Comparison of ENCODE assay signal across 1 cellular context in the genomic region with DNA sequence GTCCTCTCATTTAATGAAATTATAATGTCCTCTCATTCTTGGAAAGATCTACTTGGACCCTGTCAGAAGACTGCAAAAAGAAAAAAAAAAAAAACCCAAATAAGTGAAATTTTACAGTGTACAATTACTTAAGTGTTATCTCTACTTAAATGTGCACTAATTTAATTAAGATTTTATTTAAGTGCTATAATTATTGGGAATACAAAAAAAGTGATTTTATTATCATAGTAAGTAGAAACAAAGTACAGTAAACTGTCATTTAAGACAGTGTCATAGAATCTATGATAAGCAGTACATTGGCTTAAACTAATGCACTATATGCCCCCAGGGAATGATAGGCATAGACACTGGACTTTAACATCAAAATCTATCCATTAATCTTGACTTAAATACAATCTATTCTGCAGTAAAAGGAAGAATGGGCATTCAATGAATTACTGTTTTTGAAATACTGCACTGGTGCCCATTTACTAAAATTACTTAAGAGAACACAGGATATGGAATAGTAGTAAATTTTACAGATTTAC.
TF ChIP-seq lines count a peak whose summit lies in the region.

No MANE protein-coding gene starts in this region.

TF ChIP-seq in GM23338, 12 proteins besides CTCF, POLR2A, EP300 and RAD21 (continued from another document):
- TF ChIP-seq, protein P1, sequence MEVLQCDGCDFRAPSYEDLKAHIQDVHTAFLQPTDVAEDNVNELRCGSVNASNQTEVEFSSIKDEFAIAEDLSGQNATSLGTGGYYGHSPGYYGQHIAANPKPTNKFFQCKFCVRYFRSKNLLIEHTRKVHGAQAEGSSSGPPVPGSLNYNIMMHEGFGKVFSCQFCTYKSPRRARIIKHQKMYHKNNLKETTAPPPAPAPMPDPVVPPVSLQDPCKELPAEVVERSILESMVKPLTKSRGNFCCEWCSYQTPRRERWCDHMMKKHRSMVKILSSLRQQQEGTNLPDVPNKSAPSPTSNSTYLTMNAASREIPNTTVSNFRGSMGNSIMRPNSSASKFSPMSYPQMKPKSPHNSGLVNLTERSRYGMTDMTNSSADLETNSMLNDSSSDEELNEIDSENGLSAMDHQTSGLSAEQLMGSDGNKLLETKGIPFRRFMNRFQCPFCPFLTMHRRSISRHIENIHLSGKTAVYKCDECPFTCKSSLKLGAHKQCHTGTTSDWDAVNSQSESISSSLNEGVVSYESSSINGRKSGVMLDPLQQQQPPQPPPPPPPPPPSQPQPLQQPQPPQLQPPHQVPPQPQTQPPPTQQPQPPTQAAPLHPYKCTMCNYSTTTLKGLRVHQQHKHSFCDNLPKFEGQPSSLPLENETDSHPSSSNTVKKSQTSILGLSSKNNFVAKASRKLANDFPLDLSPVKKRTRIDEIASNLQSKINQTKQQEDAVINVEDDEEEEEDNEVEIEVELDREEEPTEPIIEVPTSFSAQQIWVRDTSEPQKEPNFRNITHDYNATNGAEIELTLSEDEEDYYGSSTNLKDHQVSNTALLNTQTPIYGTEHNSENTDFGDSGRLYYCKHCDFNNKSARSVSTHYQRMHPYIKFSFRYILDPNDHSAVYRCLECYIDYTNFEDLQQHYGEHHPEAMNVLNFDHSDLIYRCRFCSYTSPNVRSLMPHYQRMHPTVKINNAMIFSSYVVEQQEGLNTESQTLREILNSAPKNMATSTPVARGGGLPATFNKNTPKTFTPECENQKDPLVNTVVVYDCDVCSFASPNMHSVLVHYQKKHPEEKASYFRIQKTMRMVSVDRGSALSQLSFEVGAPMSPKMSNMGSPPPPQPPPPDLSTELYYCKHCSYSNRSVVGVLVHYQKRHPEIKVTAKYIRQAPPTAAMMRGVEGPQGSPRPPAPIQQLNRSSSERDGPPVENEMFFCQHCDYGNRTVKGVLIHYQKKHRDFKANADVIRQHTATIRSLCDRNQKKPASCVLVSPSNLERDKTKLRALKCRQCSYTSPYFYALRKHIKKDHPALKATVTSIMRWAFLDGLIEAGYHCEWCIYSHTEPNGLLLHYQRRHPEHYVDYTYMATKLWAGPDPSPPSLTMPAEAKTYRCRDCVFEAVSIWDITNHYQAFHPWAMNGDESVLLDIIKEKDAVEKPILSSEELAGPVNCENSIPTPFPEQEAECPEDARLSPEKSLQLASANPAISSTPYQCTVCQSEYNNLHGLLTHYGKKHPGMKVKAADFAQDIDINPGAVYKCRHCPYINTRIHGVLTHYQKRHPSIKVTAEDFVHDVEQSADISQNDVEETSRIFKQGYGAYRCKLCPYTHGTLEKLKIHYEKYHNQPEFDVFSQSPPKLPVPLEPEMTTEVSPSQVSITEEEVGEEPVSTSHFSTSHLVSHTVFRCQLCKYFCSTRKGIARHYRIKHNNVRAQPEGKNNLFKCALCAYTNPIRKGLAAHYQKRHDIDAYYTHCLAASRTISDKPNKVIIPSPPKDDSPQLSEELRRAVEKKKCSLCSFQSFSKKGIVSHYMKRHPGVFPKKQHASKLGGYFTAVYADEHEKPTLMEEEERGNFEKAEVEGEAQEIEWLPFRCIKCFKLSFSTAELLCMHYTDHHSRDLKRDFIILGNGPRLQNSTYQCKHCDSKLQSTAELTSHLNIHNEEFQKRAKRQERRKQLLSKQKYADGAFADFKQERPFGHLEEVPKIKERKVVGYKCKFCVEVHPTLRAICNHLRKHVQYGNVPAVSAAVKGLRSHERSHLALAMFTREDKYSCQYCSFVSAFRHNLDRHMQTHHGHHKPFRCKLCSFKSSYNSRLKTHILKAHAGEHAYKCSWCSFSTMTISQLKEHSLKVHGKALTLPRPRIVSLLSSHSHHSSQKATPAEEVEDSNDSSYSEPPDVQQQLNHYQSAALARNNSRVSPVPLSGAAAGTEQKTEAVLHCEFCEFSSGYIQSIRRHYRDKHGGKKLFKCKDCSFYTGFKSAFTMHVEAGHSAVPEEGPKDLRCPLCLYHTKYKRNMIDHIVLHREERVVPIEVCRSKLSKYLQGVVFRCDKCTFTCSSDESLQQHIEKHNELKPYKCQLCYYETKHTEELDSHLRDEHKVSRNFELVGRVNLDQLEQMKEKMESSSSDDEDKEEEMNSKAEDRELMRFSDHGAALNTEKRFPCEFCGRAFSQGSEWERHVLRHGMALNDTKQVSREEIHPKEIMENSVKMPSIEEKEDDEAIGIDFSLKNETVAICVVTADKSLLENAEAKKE (CRISPR knock-in tag; IDR thresholded peaks at IDR 0.05): no peak
- no peak for TF ChIP-seq EZH2 (IDR thresholded peaks at IDR 0.05; ENCODE audit: low read depth, unreplicated experiment)
- no peak for TF ChIP-seq EZH2phosphoT487 (IDR thresholded peaks at IDR 0.05; ENCODE audit: unreplicated experiment)
- no peak for TF ChIP-seq POLR2AphosphoS5 (IDR thresholded peaks at IDR 0.05; ENCODE audit: low read depth)
- TF ChIP-seq, protein P2, sequence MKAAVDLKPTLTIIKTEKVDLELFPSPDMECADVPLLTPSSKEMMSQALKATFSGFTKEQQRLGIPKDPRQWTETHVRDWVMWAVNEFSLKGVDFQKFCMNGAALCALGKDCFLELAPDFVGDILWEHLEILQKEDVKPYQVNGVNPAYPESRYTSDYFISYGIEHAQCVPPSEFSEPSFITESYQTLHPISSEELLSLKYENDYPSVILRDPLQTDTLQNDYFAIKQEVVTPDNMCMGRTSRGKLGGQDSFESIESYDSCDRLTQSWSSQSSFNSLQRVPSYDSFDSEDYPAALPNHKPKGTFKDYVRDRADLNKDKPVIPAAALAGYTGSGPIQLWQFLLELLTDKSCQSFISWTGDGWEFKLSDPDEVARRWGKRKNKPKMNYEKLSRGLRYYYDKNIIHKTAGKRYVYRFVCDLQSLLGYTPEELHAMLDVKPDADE (IDR thresholded peaks at IDR 0.05): no peak
